Comparison of ENCODE assay signal across 8 cellular contexts in the genomic region with DNA sequence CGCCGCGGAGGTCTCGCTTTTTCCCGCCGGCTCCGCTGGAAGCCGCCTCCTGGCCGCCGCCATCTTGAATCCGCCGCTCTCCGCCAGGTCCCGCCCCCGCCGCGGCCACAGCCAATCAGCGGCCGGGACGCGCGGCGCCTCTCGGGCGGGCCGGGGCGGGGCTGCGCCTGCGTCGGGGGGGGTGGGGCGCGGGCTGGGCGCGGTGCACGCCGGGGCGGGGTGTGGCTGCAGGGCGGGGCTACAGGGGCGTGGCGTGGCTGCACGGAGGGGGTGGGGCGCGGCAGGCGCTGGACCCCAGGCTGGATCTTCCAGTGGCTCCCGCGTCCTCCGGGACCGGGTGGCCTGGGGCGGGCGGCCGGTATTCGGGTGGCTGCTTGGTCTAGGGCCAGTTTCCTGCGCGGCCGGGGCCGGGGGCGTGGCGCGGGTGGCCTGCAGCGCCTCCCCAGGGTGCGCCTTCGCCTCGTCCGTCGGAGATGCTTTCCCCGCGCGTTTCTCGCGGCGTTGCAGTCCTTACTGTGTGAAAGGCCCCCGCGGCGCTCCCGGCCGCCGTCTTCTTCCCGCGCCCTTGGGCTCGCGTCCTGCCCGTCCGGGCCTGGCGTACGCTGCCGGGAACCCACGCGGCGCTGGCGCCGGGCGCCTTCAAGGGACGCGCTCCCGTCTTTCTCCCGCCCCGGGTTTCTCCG. TPM values are rescaled to one million over a fixed set of nuclear protein-coding genes. Genes with fewer than 3 reads are reported as not detected.
DNase-seq lines count a peak whose midpoint lies in the region; ATAC-seq and TF ChIP-seq lines count a peak whose summit lies in the region.

No MANE protein-coding gene starts in this region.

- no peaks in the 10 kb centered on the region for H3K9me2 ChIP-seq in hepatocyte (replicated peaks; ENCODE audit: insufficient read depth)

- TF ChIP-seq CTCF in ascending aorta (IDR thresholded peaks at IDR 0.05) (peak in 2 of 3 experiments; percentile 10 to 24), hepatocyte (IDR thresholded peaks at IDR 0.05; ENCODE audit: poor library complexity) (peak; percentile 28)

- peak overlapping the region; percentile 99 for H2AFZ ChIP-seq in hepatocyte

- peaks cover 74% of the 10 kb centered on the region for H3K79me2 ChIP-seq in hepatocyte

- intact Hi-C loops in ascending aorta (cut with DNase I) (loop anchor here (1.0 to 10.0 kb wide), 5 partner anchors 38 to 1450 kb away; partner anchors contain the start of genes DIP2A, PTTG1IP and YBEY), aorta (cut with DNase I) (loop anchor here (2.0 to 5.0 kb wide), 4 partner anchors 37 to 142 kb away; partner anchors contain the start of genes YBEY (in 2 of the 2), LSS (in 1 of the 2), MCM3AP (in 1 of the 2) and SPATC1L (in 1 of the 2))

- H3K4me3 Mint-ChIP-seq in T-helper 2 cell treated with Interferon-gamma antibody and Interleukin-4, amounts not matched to agents 5 μg/mL and 100 μg/mL, for 36 hours: peak overlapping the region; percentile 90

- H3K27ac Mint-ChIP-seq in T-helper 2 cell treated with Interferon-gamma antibody and Interleukin-4, amounts not matched to agents 5 μg/mL and 100 μg/mL, for 36 hours: peak overlapping the region; percentile 97

- no peaks in the 10 kb centered on the region for H3K27me3 ChIP-seq in ascending aorta
- no peaks in the 10 kb centered on the region for H3K27me3 ChIP-seq in hepatocyte
- no peaks in the 10 kb centered on the region for H3K27me3 ChIP-seq in aorta (ENCODE audit: control insufficient read depth in 1 of 2, insufficient read depth in 2 of 2, low read length in 1 of 2)

- H3K27ac ChIP-seq in ascending aorta (peak overlapping the region; percentile 97), hepatocyte (peak overlapping the region; percentile 96), aorta (ENCODE audit: low read depth in 1 of 2, low read length in 2 of 2) (peak overlapping the region in 1 of 2 donors; percentile 87)

- H3K36me3 ChIP-seq in ascending aorta (peaks cover 0 to 9% of the 10 kb centered on the region in 2 donors), hepatocyte (replicated peaks; ENCODE audit: insufficient read depth, low read depth) (no peaks in the 10 kb centered on the region), aorta (ENCODE audit: control insufficient read depth in 1 of 2, insufficient read depth in 2 of 2, low read length in 1 of 2) (no peaks in the 10 kb centered on the region)

- peaks cover 53% of the 10 kb centered on the region for H3K36me3 Mint-ChIP-seq in T-helper 2 cell treated with Interferon-gamma antibody and Interleukin-4, amounts not matched to agents 5 μg/mL and 100 μg/mL, for 36 hours (ENCODE audit: low read depth)

- no peaks in the 10 kb centered on the region for H3K9me3 ChIP-seq in ascending aorta
- no peaks in the 10 kb centered on the region for H3K9me3 ChIP-seq in hepatocyte (ENCODE audit: low read depth)
- H3K9me3 ChIP-seq in aorta (ENCODE audit: control insufficient read depth, low read length): no peaks in the 10 kb centered on the region

- no peaks in the 10 kb centered on the region for H3K9me3 Mint-ChIP-seq in T-helper 2 cell treated with Interferon-gamma antibody and Interleukin-4, amounts not matched to agents 5 μg/mL and 100 μg/mL, for 36 hours

- 1% methylated on average over 51 of the region's 98 CpGs for WGBS in hepatocyte (ENCODE audit: low lambda C conversion rate, missing lambda C conversion rate)
- 1% methylated on average over 74 to 98 of the region's 98 CpGs for WGBS in aorta, 2 donors

- DNase-seq in NCI-H146 (lab: John Stamatoyannopoulos, UW) (peak; percentile 72), ascending aorta (ENCODE audit: low spot score in 2 of 2) (peak in 1 of 2 donors; percentile 91), hepatocyte (ENCODE audit: low spot score) (peak; percentile 95), retina (peak; percentile 95), aorta (peak; percentile 90 to 95)
- peak; percentile 82 for DNase-seq in T-helper 2 cell treated with Interferon-gamma antibody and Interleukin-4, amounts not matched to agents 5 μg/mL and 100 μg/mL, for 36 hours (ENCODE audit: low spot score)

- H3K27me3 Mint-ChIP-seq in T-helper 2 cell treated with Interferon-gamma antibody and Interleukin-4, amounts not matched to agents 5 μg/mL and 100 μg/mL, for 36 hours (ENCODE audit: low read depth): no peaks in the 10 kb centered on the region

- H3K4me2 ChIP-seq in hepatocyte: peak overlapping the region; percentile 99

- H3K4me3 ChIP-seq in ascending aorta (peak overlapping the region; percentile 81 to 98), hepatocyte (peak overlapping the region; percentile 98), aorta (ENCODE audit: low read length in 2 of 2) (peak overlapping the region; percentile 80 to 95)

- H3K4me1 ChIP-seq in ascending aorta (peaks cover 15 to 20% of the 10 kb centered on the region in 2 donors), hepatocyte (ENCODE audit: insufficient read depth) (peaks cover 22% of the 10 kb centered on the region), aorta (ENCODE audit: control insufficient read depth in 1 of 2, insufficient read depth in 2 of 2, low read length in 2 of 2) (no peaks in the 10 kb centered on the region)

- peak; percentile 60 for TF ChIP-seq POLR2A in GM15510 (IDR thresholded peaks at IDR 0.05; ENCODE audit: borderline replicate concordance, extremely low read depth, insufficient read length)

- no peaks in the 10 kb centered on the region for H4K20me1 ChIP-seq in hepatocyte (ENCODE audit: insufficient read depth, poor library complexity, severe bottlenecking)

- peaks cover 32% of the 10 kb centered on the region for H3K4me1 Mint-ChIP-seq in T-helper 2 cell treated with Interferon-gamma antibody and Interleukin-4, amounts not matched to agents 5 μg/mL and 100 μg/mL, for 36 hours (ENCODE audit: low read depth)

- ATAC-seq in HG02840 (IDR thresholded peaks at IDR 0.05; ENCODE audit: low FRiP score, unreplicated experiment): peak; percentile 57
- peak; percentile 95 for ATAC-seq in aorta (ENCODE audit: low FRiP score)

RNA-seq across cellular contexts. Expression of gene PCNT, which starts 0.6 kb away (rescaled TPM):
- total RNA-seq in ascending aorta (39.9 TPM), hepatocyte (11.5 and 12.7 TPM in 2 replicates), aorta (10 to 100 TPM; 30.7 to 33.0 TPM)
- polyA plus RNA-seq in hepatocyte (14.1 and 14.3 TPM in 2 replicates), aorta (10 to 100 TPM in 1 of 2 donors, 1 to 10 TPM in 1; 6.4 to 21.6 TPM)

RNA-seq across cellular contexts. Expression of gene C21orf58, which starts 0.9 kb away (rescaled TPM):
- 3.2 TPM for total RNA-seq in ascending aorta
- total RNA-seq in hepatocyte: 2.6 TPM in 2 replicates
- polyA plus RNA-seq in hepatocyte: 6.8 and 6.9 TPM in 2 replicates
- 1 to 10 TPM in 1 of 2 donors, under 1 TPM in 1; 0.81 to 3.7 TPM for total RNA-seq in aorta
- 1 to 10 TPM in 1 of 2 donors, under 1 TPM in 1; 0.38 to 2.5 TPM for polyA plus RNA-seq in aorta

RNA-seq across cellular contexts. Expression of gene YBEY, which starts 38.4 kb away (rescaled TPM):
- 0.53 TPM for total RNA-seq in ascending aorta
- total RNA-seq in hepatocyte: 21.8 and 25.4 TPM in 2 replicates
- polyA plus RNA-seq in hepatocyte: 13.9 and 19.9 TPM in 2 replicates
- total RNA-seq in aorta: 10 to 100 TPM in 1 of 2 donors, 1 to 10 TPM in 1; 7.7 to 11.3 TPM
- polyA plus RNA-seq in aorta: 10 to 100 TPM; 15.7 to 16.7 TPM

RNA-seq across cellular contexts. Expression of gene MCM3AP, which starts 39.1 kb away (rescaled TPM):
- total RNA-seq in ascending aorta (121 TPM), hepatocyte (52.5 and 64.8 TPM in 2 replicates), aorta (100 to 1,000 TPM in 1 of 2 donors, 10 to 100 TPM in 1; 73.0 to 111 TPM)
- polyA plus RNA-seq in hepatocyte (29.1 and 35.4 TPM in 2 replicates), aorta (10 to 100 TPM; 14.7 to 61.1 TPM)
